ENCODE assay signal across 8 cellular contexts in the genomic region with DNA sequence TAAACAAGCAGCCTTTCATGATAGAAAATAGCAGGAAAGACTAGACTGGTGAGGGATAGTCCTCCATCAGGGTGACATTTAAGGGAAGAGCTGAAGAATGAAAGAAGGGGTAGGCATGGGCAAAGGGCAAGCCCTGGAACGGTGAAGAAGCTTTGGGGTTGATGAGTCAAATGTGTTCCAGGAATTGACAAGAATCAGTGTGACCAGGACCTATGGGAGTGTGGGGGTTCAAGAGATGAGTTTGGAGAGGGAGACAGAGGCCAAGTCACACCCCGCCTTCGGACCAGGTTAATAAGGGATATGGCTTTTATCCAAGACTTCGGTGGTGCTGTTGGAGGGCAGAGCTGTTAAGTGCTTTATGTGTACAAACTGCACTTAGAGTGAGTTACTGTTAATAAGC. TPM values are rescaled to one million over a fixed set of nuclear protein-coding genes. Genes with fewer than 3 reads are reported as not detected.
A peak's percentile ranks its signal among the peaks of the same experiment; 100 is the strongest.
DNase-seq lines count a peak whose midpoint lies in the region; ATAC-seq and TF ChIP-seq lines count a peak whose summit lies in the region.

No MANE protein-coding gene starts in this region.

- H3K4me3 ChIP-seq in DOHH2 (ENCODE audit: low read length) (peak overlapping the region; percentile 79), esophagus squamous epithelium (peak overlapping the region; percentile 74 to 100 (median 88)), prostate gland (peak overlapping the region; percentile 96 to 98)

- no peak overlapping the region for H3K27ac ChIP-seq in DOHH2 (ENCODE audit: low read depth, low read length)
- peak overlapping the region; percentile 78 for H3K27ac ChIP-seq in RWPE1
- peak overlapping the region in 3 of 4 donors; percentile 87 to 95 (median 90) for H3K27ac ChIP-seq in esophagus squamous epithelium
- H3K27ac ChIP-seq in prostate gland, result no peak overlapping the region

- POLR2A ChIA-PET in RWPE1 (lab: Yijun Ruan, JAX; ENCODE audit: low non-redundant PET), result interaction anchor here (0.6 kb wide), 1 partner anchor 280 kb away, joined by 3 read pairs; no protein-coding TSS in a partner anchor

- peaks cover 16% of the 10 kb centered on the region; the same call in 1 of the 2 replicates for H4K20me1 ChIP-seq in DOHH2 (ENCODE audit: control insufficient read depth, insufficient read depth, low read depth, low read length)

- H3K9me3 ChIP-seq in DOHH2 (ENCODE audit: control insufficient read depth, insufficient read depth, low read length), result no peaks in the 10 kb centered on the region
- no peaks in the 10 kb centered on the region for H3K9me3 ChIP-seq in esophagus squamous epithelium
- no peaks in the 10 kb centered on the region for H3K9me3 ChIP-seq in prostate gland

- ATAC-seq in GM19395 (IDR thresholded peaks at IDR 0.05; ENCODE audit: unreplicated experiment) (no peak), HG03159 (IDR thresholded peaks at IDR 0.05; ENCODE audit: unreplicated experiment) (no peak)

- no peaks in the 10 kb centered on the region for H3K27me3 ChIP-seq in DOHH2 (ENCODE audit: control insufficient read depth, low read length)
- H3K27me3 ChIP-seq in esophagus squamous epithelium, result no peaks in the 10 kb centered on the region
- no peaks in the 10 kb centered on the region for H3K27me3 ChIP-seq in prostate gland (replicated peaks; ENCODE audit: insufficient read depth)

- DNase-seq in RWPE1 (ENCODE audit: low spot score) (peak; percentile 38), esophagus squamous epithelium (lab: John Stamatoyannopoulos, UW) (no peak), prostate gland (ENCODE audit: low spot score) (no peak), DMS 273 treated with DMSO at 0.1 percent for 48 hours (lab: John Stamatoyannopoulos, UW) (no peak), cerebellar nuclear complex (lab: John Stamatoyannopoulos, UW) (no peak)

- TF ChIP-seq CTCF in DOHH2 (IDR thresholded peaks at IDR 0.05; ENCODE audit: low read depth, low read length, poor library complexity, severe bottlenecking) (no peak), RWPE1 (conservative IDR thresholded peaks at IDR 0.05; ENCODE audit: low read depth) (no peak), esophagus squamous epithelium (IDR thresholded peaks at IDR 0.05) (no peak), prostate gland (IDR thresholded peaks at IDR 0.05) (no peak)

- H3K4me2 ChIP-seq in DOHH2 (ENCODE audit: low read length), result peak overlapping the region; percentile 82

- peaks cover 81% of the 10 kb centered on the region for H3K36me3 ChIP-seq in DOHH2 (ENCODE audit: control insufficient read depth, low read length)
- H3K36me3 ChIP-seq in esophagus squamous epithelium, result peaks cover 20 to 63% (median 36%) of the 10 kb centered on the region in 3 donors
- H3K36me3 ChIP-seq in prostate gland, result peaks cover 0 to 7% of the 10 kb centered on the region in 2 donors

- TF ChIP-seq POLR2A in esophagus squamous epithelium (IDR thresholded peaks at IDR 0.05) (no peak), prostate gland (IDR thresholded peaks at IDR 0.05) (no peak)

- H3K4me1 ChIP-seq in DOHH2 (ENCODE audit: control insufficient read depth, low read length) (peaks cover 36% of the 10 kb centered on the region), esophagus squamous epithelium (peaks cover 23 to 38% (median 28%) of the 10 kb centered on the region in 3 donors), prostate gland (replicated peaks) (peaks cover 6% of the 10 kb centered on the region)

- H3F3A ChIP-seq in DOHH2 (ENCODE audit: control insufficient read depth, insufficient read depth), result no peaks in the 10 kb centered on the region

- WGBS in esophagus squamous epithelium, 2 donors, result 30 to 39% methylated on average over 4 of the region's 4 CpGs
- WGBS in prostate gland, result 38% methylated on average over 4 of the region's 4 CpGs

- intact Hi-C loops in esophagus squamous epithelium (cut with DNase I), result no loop called here
- intact Hi-C loops in prostate gland (cut with DNase I), result no loop called here

- CTCF ChIA-PET in RWPE1 (lab: Yijun Ruan, JAX), result interaction anchor here (1.0 kb wide), 1 partner anchor 72 kb away, joined by 3 read pairs; no protein-coding TSS in a partner anchor

- no peaks in the 10 kb centered on the region for H3K9me2 ChIP-seq in DOHH2 (replicated peaks; ENCODE audit: control insufficient read depth, low read length)

- H3K79me2 ChIP-seq in DOHH2 (ENCODE audit: control insufficient read depth, low read length), result peaks cover 73% of the 10 kb centered on the region

RNA-seq across cellular contexts. Expression of a gene that starts 0.9 kb away (rescaled TPM):
- total RNA-seq in esophagus squamous epithelium, result 10 to 100 TPM; 29.4 to 38.7 (median 33.5) TPM
- total RNA-seq in prostate gland, result 10 to 100 TPM; 29.2 to 58.7 TPM

RNA-seq across cellular contexts. Expression of a gene that starts 0.9 kb away (rescaled TPM):
- total RNA-seq in esophagus squamous epithelium (10 to 100 TPM; 24.3 to 31.9 (median 28.2) TPM), prostate gland (10 to 100 TPM; 19.9 to 52.5 TPM)

RNA-seq across cellular contexts. Expression of a gene that starts 11.4 kb away (rescaled TPM):
- total RNA-seq in esophagus squamous epithelium (1 to 10 TPM; 2.6 to 5.1 (median 4.5) TPM), prostate gland (10 to 100 TPM in 1 of 2 donors, 1 to 10 TPM in 1; 8.6 to 22.2 TPM)

RNA-seq across cellular contexts. Expression of a gene that starts 28.3 kb away (rescaled TPM):
- total RNA-seq in esophagus squamous epithelium, result 1 to 10 TPM; 6.2 to 7.8 (median 7.5) TPM
- total RNA-seq in prostate gland, result 10 to 100 TPM; 10.7 to 22.7 TPM

RNA-seq across cellular contexts. Expression of a gene that starts 37.9 kb away (rescaled TPM):
- total RNA-seq in esophagus squamous epithelium, result 1 to 10 TPM in 2 of 4 donors, under 1 TPM in 2; 0.57 to 1.1 (median 1.0) TPM
- 1 to 10 TPM; 1.5 to 3.4 TPM for total RNA-seq in prostate gland

Comparison
In these comparisons a context has a peak if more than half of its experiments do, and no peak if none do; other contexts are left out.
1. H3K27ac ChIP-seq: peak in RWPE1 (single experiment) and esophagus squamous epithelium (3 of 4); none in DOHH2 (single experiment) and prostate gland (0 of 2).
2. Peak in every context shown above with its lines, with median percentiles within 50 percentile points of each other: H3K4me3 ChIP-seq.